Comparison of ENCODE assay signal across 25 cellular contexts in the genomic region with DNA sequence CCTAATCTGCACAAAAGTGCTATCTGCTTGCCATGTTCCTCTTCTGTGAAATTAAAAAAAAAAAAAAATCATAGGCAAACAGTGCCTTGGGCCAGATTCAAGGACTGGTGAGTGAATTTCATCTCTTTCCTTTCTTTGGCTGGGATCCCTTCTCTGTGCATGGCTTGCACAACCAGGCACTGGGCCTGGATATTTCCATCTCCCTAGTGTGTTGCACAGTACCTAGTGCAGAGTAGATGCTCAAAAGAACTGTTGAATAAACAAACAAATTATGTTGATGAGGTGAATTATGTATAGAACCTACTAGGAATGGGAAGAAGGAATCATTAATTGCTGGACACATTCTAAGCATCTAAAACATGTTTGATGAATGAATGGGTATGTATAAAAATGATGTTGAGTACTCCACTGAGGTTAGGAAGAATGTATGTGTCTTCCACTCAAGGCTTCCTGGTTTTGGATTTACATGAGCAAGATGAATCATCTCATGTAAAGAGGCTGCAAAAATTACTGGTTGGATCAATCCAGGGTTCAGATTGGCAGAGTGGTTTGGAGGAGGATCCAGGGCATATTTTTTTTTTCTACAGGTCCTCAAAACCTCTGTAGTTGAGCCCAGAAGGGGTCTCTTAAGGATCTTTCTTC.
DNase-seq lines count a peak whose midpoint lies in the region; ATAC-seq, FAIRE-seq and TF ChIP-seq lines count a peak whose summit lies in the region.
"Had no signal": no experiment of that assay in that cellular context is flagged by ENCODE, and none has a peak within 500 bp of the region (broad histone marks: within the 10 kb centered on the region; RNA-seq: fewer than 3 reads in every experiment).

No MANE protein-coding gene starts in this region.

- BruUV-seq in PC-9 (replicated peaks; lab: Mats Ljungman, UMichigan): no TSS peak

- no peaks in the 10 kb centered on the region for H3F3A ChIP-seq in PC-9 (ENCODE audit: insufficient read depth, low read depth)

- peak; percentile 39 for ATAC-seq in stimulated activated naive CD8-positive, alpha-beta T cell treated with anti-CD3 and anti-CD28 coated beads, Interleukin-15, amount 100 ng/mL, for 72 hours
- no peak for ATAC-seq in stimulated activated naive CD8-positive, alpha-beta T cell treated with anti-CD3 and anti-CD28 coated beads, Interleukin-15, Interleukin-2, amounts not matched to agents 100 U/mL and 50 U/mL, for 24 hours
- peak in 3 of 4 donors; percentile 74 to 79 (median 78) for ATAC-seq in pancreas
- ATAC-seq: stimulated activated effector memory CD8-positive, alpha-beta T cell treated with anti-CD3 and anti-CD28 coated beads, Interleukin-12 subunit alpha, Interleukin-12 subunit beta, amount 100 ng/mL, for 72 hours had no signal

- no peaks in the 10 kb centered on the region for H3K4me1 Mint-ChIP-seq in stimulated activated naive CD8-positive, alpha-beta T cell treated with anti-CD3 and anti-CD28 coated beads, Interleukin-15, amount 100 ng/mL, for 72 hours
- H3K4me1 Mint-ChIP-seq: activated B cell treated with CpG ODN at 0.5 μM for 24 hours; activated naive CD4-positive, alpha-beta T cell treated with anti-CD3 and anti-CD28 coated beads, Interleukin-2, amount 50 U/mL, for 24 hours; stimulated activated effector memory CD8-positive, alpha-beta T cell treated with anti-CD3 and anti-CD28 coated beads, Interleukin-12 subunit alpha, Interleukin-12 subunit beta, amount 100 ng/mL, for 72 hours had no signal

- CTCF ChIA-PET in PC-9 (lab: Charles Lee): interaction anchor here (0.7 kb wide), 1 partner anchor 245 kb away, joined by 9 read pairs; no protein-coding TSS in a partner anchor

- no peak overlapping the region for H3K27ac Mint-ChIP-seq in stimulated activated naive CD8-positive, alpha-beta T cell treated with anti-CD3 and anti-CD28 coated beads, Interleukin-15, amount 100 ng/mL, for 72 hours
- H3K27ac Mint-ChIP-seq: activated B cell treated with CpG ODN at 0.5 μM for 24 hours; activated naive CD4-positive, alpha-beta T cell treated with anti-CD3 and anti-CD28 coated beads, Interleukin-2, amount 50 U/mL, for 24 hours; CD4-positive, alpha-beta T cell; stimulated activated effector memory CD8-positive, alpha-beta T cell treated with anti-CD3 and anti-CD28 coated beads, Interleukin-12 subunit alpha, Interleukin-12 subunit beta, amount 100 ng/mL, for 72 hours had no signal

- no peak overlapping the region for H2AFZ ChIP-seq in PC-9

- TF ChIP-seq CTCF in fibroblast of mammary gland (conservative IDR thresholded peaks at IDR 0.05; ENCODE audit: control insufficient read depth, insufficient read depth, low read depth, low read length) (no peak), pancreas (IDR thresholded peaks at IDR 0.05) (no peak), PC-9 (conservative IDR thresholded peaks at IDR 0.05) (no peak)

- no peaks in the 10 kb centered on the region for H3K9me2 ChIP-seq in PC-9 (ENCODE audit: insufficient read depth)

- H3K79me2 ChIP-seq in PC-9 (ENCODE audit: low read depth): no peaks in the 10 kb centered on the region

- no peaks in the 10 kb centered on the region for H3K27me3 Mint-ChIP-seq in stimulated activated naive CD8-positive, alpha-beta T cell treated with anti-CD3 and anti-CD28 coated beads, Interleukin-15, amount 100 ng/mL, for 72 hours
- H3K27me3 Mint-ChIP-seq: activated B cell treated with CpG ODN at 0.5 μM for 24 hours; activated naive CD4-positive, alpha-beta T cell treated with anti-CD3 and anti-CD28 coated beads, Interleukin-2, amount 50 U/mL, for 24 hours had no signal

- no peak overlapping the region for H3K4me3 Mint-ChIP-seq in stimulated activated naive CD8-positive, alpha-beta T cell treated with anti-CD3 and anti-CD28 coated beads, Interleukin-15, amount 100 ng/mL, for 72 hours
- H3K4me3 Mint-ChIP-seq: activated B cell treated with CpG ODN at 0.5 μM for 24 hours; activated naive CD4-positive, alpha-beta T cell treated with anti-CD3 and anti-CD28 coated beads, Interleukin-2, amount 50 U/mL, for 24 hours; CD4-positive, alpha-beta T cell; stimulated activated effector memory CD8-positive, alpha-beta T cell treated with anti-CD3 and anti-CD28 coated beads, Interleukin-12 subunit alpha, Interleukin-12 subunit beta, amount 100 ng/mL, for 72 hours had no signal

- DNase-seq in stimulated activated naive CD8-positive, alpha-beta T cell treated with anti-CD3 and anti-CD28 coated beads, Interleukin-15, amount 100 ng/mL, for 72 hours: no peak
- no peak for DNase-seq in stimulated activated naive CD8-positive, alpha-beta T cell treated with anti-CD3 and anti-CD28 coated beads, Interleukin-15, Interleukin-2, amounts not matched to agents 100 U/mL and 50 U/mL, for 24 hours
- DNase-seq in fibroblast of mammary gland (ENCODE audit: low read depth) (peak; percentile 71), pancreas (no peak), PC-9 (no peak), ecto neural progenitor cell (ENCODE audit: low spot score) (no peak), COLO668 (lab: John Stamatoyannopoulos, UW; ENCODE audit: unreplicated experiment) (no peak)
- DNase-seq: activated B cell treated with CpG ODN at 0.5 μM for 24 hours; activated CD4-positive, alpha-beta T cell treated with anti-CD3 and anti-CD28 coated beads, Interleukin-2, amount 50 U/mL, for 48 hours; activated CD8-positive, alpha-beta memory T cell treated with anti-CD3 and anti-CD28 coated beads, Interleukin-2, amount 50 U/mL, for 4 hours; CD4-positive, alpha-beta T cell; DMS 273 treated with DMSO at 0.1 percent for 48 hours; effector CD4-positive, alpha-beta T cell; NCI-H1105; NCI-H69; stimulated activated CD4-positive, alpha-beta T cell treated with anti-CD3 and anti-CD28 coated beads, Interleukin-2, amount 100 ng/mL, for 48 hours; SW 1271; uterus had no signal

- H3K4me1 ChIP-seq in pancreas: peaks cover 0 to 4% (median 0%) of the 10 kb centered on the region in 3 donors
- H3K4me1 ChIP-seq in PC-9 (replicated peaks; ENCODE audit: insufficient read depth): no peaks in the 10 kb centered on the region
- H3K4me1 ChIP-seq: prostate gland, uterus had no signal

- intact Hi-C loops in pancreas (cut with DNase I): no loop called here
- intact Hi-C loops in PC-9 (cut with micrococcal nuclease; ENCODE audit: unreplicated experiment): no loop called here

- no peaks in the 10 kb centered on the region for H3K9me3 Mint-ChIP-seq in stimulated activated naive CD8-positive, alpha-beta T cell treated with anti-CD3 and anti-CD28 coated beads, Interleukin-15, amount 100 ng/mL, for 72 hours
- H3K9me3 Mint-ChIP-seq: activated B cell treated with CpG ODN at 0.5 μM for 24 hours; activated naive CD4-positive, alpha-beta T cell treated with anti-CD3 and anti-CD28 coated beads, Interleukin-2, amount 50 U/mL, for 24 hours; CD4-positive, alpha-beta T cell; stimulated activated effector memory CD8-positive, alpha-beta T cell treated with anti-CD3 and anti-CD28 coated beads, Interleukin-12 subunit alpha, Interleukin-12 subunit beta, amount 100 ng/mL, for 72 hours had no signal

- H3K4me2 ChIP-seq in PC-9: no peak overlapping the region

- H3K27ac ChIP-seq in pancreas (no peak overlapping the region), PC-9 (no peak overlapping the region)
- H3K27ac ChIP-seq: epithelial cell of prostate, prostate gland, thoracic aorta, uterus had no signal

- H3K27me3 ChIP-seq in pancreas: no peaks in the 10 kb centered on the region
- H3K27me3 ChIP-seq in PC-9 (ENCODE audit: insufficient read depth, low read depth): no peaks in the 10 kb centered on the region
- H3K27me3 ChIP-seq: uterus had no signal

- POLR2A ChIA-PET in PC-9 (lab: Charles Lee; ENCODE audit: unreplicated experiment): no interaction called here

- no peaks in the 10 kb centered on the region for H4K20me1 ChIP-seq in PC-9 (ENCODE audit: insufficient read depth)

- no peaks in the 10 kb centered on the region for H3K9me3 ChIP-seq in pancreas
- no peaks in the 10 kb centered on the region for H3K9me3 ChIP-seq in PC-9 (ENCODE audit: insufficient read depth, low read depth)
- H3K9me3 ChIP-seq: prostate gland, thoracic aorta, uterus had no signal

- no peak for FAIRE-seq in pancreas (lab: Jason Lieb, UNC)
- FAIRE-seq: islet of Langerhans had no signal

- H3K4me3 ChIP-seq in fibroblast of mammary gland (ENCODE audit: control insufficient read depth, low read depth, low read length): no peak overlapping the region
- H3K4me3 ChIP-seq in pancreas: no peak overlapping the region
- H3K4me3 ChIP-seq in PC-9: no peak overlapping the region
- H3K4me3 ChIP-seq: lung, prostate gland, thoracic aorta, uterus had no signal

- no peaks in the 10 kb centered on the region for H3K36me3 ChIP-seq in pancreas
- no peaks in the 10 kb centered on the region for H3K36me3 ChIP-seq in PC-9 (ENCODE audit: low read depth)
- H3K36me3 ChIP-seq: prostate gland, thoracic aorta, uterus had no signal
